Comparison of ENCODE assay signal across 13 cellular contexts in genomic region chr1:167564592-167564991, GRCh38. TPM values are rescaled to one million over a fixed set of nuclear protein-coding genes. Genes with fewer than 3 reads are reported as not detected.
DNase-seq lines count a peak whose midpoint lies in the region; ATAC-seq, FAIRE-seq and TF ChIP-seq lines count a peak whose summit lies in the region.
"Had no signal": no experiment of that assay in that cellular context is flagged by ENCODE, and none has a peak within 500 bp of the region (broad histone marks: within the 10 kb centered on the region; RNA-seq: fewer than 3 reads in every experiment).

No MANE protein-coding gene starts in this region.

- peak overlapping the region; percentile 17 to 66; a peak in 4 of 6 replicates for H3K27ac ChIP-seq in A549
- H3K27ac ChIP-seq in GM23338 (ENCODE audit: low read depth) = no peak overlapping the region
- H3K27ac ChIP-seq in OCI-LY7 (ENCODE audit: low read depth, low read length, poor library complexity, severe bottlenecking) = no peak overlapping the region
- peak overlapping the region; percentile 71 for H3K27ac ChIP-seq in epithelial cell of prostate
- H3K27ac ChIP-seq: SJCRH30 had no signal

- no peak for TF ChIP-seq CTCF in A549 (IDR thresholded peaks at IDR 0.05)
- no peak for TF ChIP-seq CTCF in GM23338 (conservative IDR thresholded peaks at IDR 0.05; ENCODE audit: low read depth in 2 of 2)
- no peak for TF ChIP-seq CTCF in OCI-LY7 (conservative IDR thresholded peaks at IDR 0.05; ENCODE audit: low read length)

- no peaks in the 10 kb centered on the region for H3K9me3 ChIP-seq in A549
- H3K9me3 ChIP-seq in OCI-LY7 (ENCODE audit: low read length) = no peaks in the 10 kb centered on the region
- H3K9me3 ChIP-seq: heart right ventricle, SJCRH30 had no signal

- H3K79me2 ChIP-seq in GM23338 (replicated peaks; ENCODE audit: insufficient read depth) (no peaks in the 10 kb centered on the region), OCI-LY7 (ENCODE audit: insufficient read depth, low read depth, low read length) (no peaks in the 10 kb centered on the region)

- ATAC-seq in A549 (peak; percentile 62 to 77; a peak in 4 of 6 replicates), GM23338 (peak; percentile 85), HG03175 (IDR thresholded peaks at IDR 0.05; ENCODE audit: unreplicated experiment) (no peak), HG03460 (IDR thresholded peaks at IDR 0.05; ENCODE audit: unreplicated experiment) (no peak)
- ATAC-seq: activated naive CD4-positive, alpha-beta T cell treated with anti-CD3 and anti-CD28 coated beads, Interleukin-2, amount 50 U/mL, for 72 hours had no signal

- no peaks in the 10 kb centered on the region for H3K9me3 Mint-ChIP-seq in GM23338
- H3K9me3 Mint-ChIP-seq: activated naive CD4-positive, alpha-beta T cell treated with anti-CD3 and anti-CD28 coated beads, Interleukin-2, amount 50 U/mL, for 72 hours had no signal

- no peaks in the 10 kb centered on the region for H3K9me2 ChIP-seq in GM23338 (ENCODE audit: insufficient read depth)
- no peaks in the 10 kb centered on the region for H3K9me2 ChIP-seq in OCI-LY7 (ENCODE audit: insufficient read depth, low read length)

- TF ChIP-seq EP300 in A549 (IDR thresholded peaks at IDR 0.05) = no peak

- no peak overlapping the region for H3K4me3 Mint-ChIP-seq in GM23338

- H3K4me2 ChIP-seq in A549 (peak overlapping the region; percentile 2; the same call in 1 of the 3 replicates), GM23338 (no peak overlapping the region), OCI-LY7 (ENCODE audit: low read length) (0 out of 2 replicates have a peak overlapping the region, but pooled peaks have one; percentile 1)

- DNase-seq in A549 (ENCODE audit: low read depth in 1 of 2, low spot score in 1 of 2) = peak in 1 of 2 experiments; percentile 15
- peak; percentile 45 for DNase-seq in GM23338 (ENCODE audit: low spot score)
- DNase-seq in OCI-LY7 (ENCODE audit: low spot score) = peak; percentile 44
- no peak for DNase-seq in epithelial cell of prostate (ENCODE audit: low read depth, low spot score)
- no peak for DNase-seq in NCI-H526 (lab: John Stamatoyannopoulos, UW)
- no peak for DNase-seq in NCI-H345 treated with DMSO at 0.1 percent for 48 hours (lab: John Stamatoyannopoulos, UW; ENCODE audit: unreplicated experiment)
- DNase-seq: effector CD4-positive, alpha-beta T cell; heart right ventricle had no signal

- H3K36me3 ChIP-seq in GM23338 (ENCODE audit: insufficient read depth) (no peaks in the 10 kb centered on the region), OCI-LY7 (ENCODE audit: insufficient read depth, low read length) (no peaks in the 10 kb centered on the region)
- H3K36me3 ChIP-seq: heart right ventricle, SJCRH30 had no signal

- peaks cover 13% of the 10 kb centered on the region; the same call in 2 of the 3 replicates for H3K4me1 Mint-ChIP-seq in GM23338

- FAIRE-seq in A549 (lab: Jason Lieb, UNC) = no peak

- H3K4me1 ChIP-seq in A549 = peaks cover 13% of the 10 kb centered on the region; the same call in 2 of the 3 replicates
- H3K4me1 ChIP-seq in GM23338 (ENCODE audit: insufficient read depth) = peaks cover 7% of the 10 kb centered on the region; the same call in 1 of the 2 replicates
- H3K4me1 ChIP-seq in OCI-LY7 (ENCODE audit: insufficient read depth, low read length, poor library complexity, severe bottlenecking) = peaks cover 48% of the 10 kb centered on the region
- H3K4me1 ChIP-seq: SJCRH30 had no signal

- H3K27me3 ChIP-seq in GM23338 (ENCODE audit: insufficient read depth) = no peaks in the 10 kb centered on the region
- H3K27me3 ChIP-seq: heart right ventricle, SJCRH30 had no signal

- no TSS peak for BruUV-seq in OCI-LY7 (replicated peaks; lab: Mats Ljungman, UMichigan)

- H3K4me3 ChIP-seq in A549 = no peak overlapping the region
- H3K4me3 ChIP-seq in GM23338 = no peak overlapping the region
- H3K4me3 ChIP-seq in OCI-LY7 (ENCODE audit: low read depth, low read length, poor library complexity, severe bottlenecking) = no peak overlapping the region
- H3K4me3 ChIP-seq: heart right ventricle, SJCRH30, skin epidermis had no signal

- TF ChIP-seq RAD21 in A549 (conservative IDR thresholded peaks at IDR 0.05 in 1 of 2, IDR thresholded peaks at IDR 0.05 in 1 of 2) = no peak

- H3K27ac Mint-ChIP-seq in GM23338 = peak overlapping the region; percentile 4; the same call in 1 of the 2 replicates

- peaks cover 1% of the 10 kb centered on the region for H3K27me3 Mint-ChIP-seq in GM23338 (ENCODE audit: insufficient read depth, low read depth, poor library complexity)

- H4K20me1 ChIP-seq in GM23338 (replicated peaks; ENCODE audit: insufficient read depth) (no peaks in the 10 kb centered on the region), OCI-LY7 (ENCODE audit: insufficient read depth, low read length) (no peaks in the 10 kb centered on the region)

- no peak for TF ChIP-seq POLR2A in A549 (IDR thresholded peaks at IDR 0.05; ENCODE audit: low read length)

- intact Hi-C loops in OCI-LY7 (cut with micrococcal nuclease; ENCODE audit: unreplicated experiment) = no loop called here

- CTCF ChIA-PET in A549 (lab: Yijun Ruan, JAX) (interaction anchor here (0.7 to 3.1 kb wide), 9 partner anchors 10 to 165 kb away, joined by 3 to 28 read pairs (median 4); partner anchors contain the start of gene CREG1), OCI-LY7 (lab: Charles Lee; ENCODE audit: unreplicated experiment) (interaction anchor here (0.6 to 1.5 kb wide), 5 partner anchors 9 to 1496 kb away, joined by 3 to 7 read pairs (median 3); partner anchors contain the start of gene CREG1)

- POLR2A ChIA-PET in A549 (lab: Yijun Ruan, JAX) (interaction anchor here (0.9 to 1.6 kb wide), 2 partner anchors 11 kb away, joined by 5 to 6 read pairs; partner anchors contain the start of gene CREG1), OCI-LY7 (lab: Charles Lee) (interaction anchor here (0.6 to 3.3 kb wide), 15 partner anchors 8 to 1003 kb away, joined by 3 to 22 read pairs (median 3); partner anchors contain the start of gene CREG1)

- no peaks in the 10 kb centered on the region for H3F3A ChIP-seq in GM23338 (replicated peaks; ENCODE audit: low read depth)

- WGBS in A549 (ENCODE audit: missing lambda C conversion rate) = 48% methylated on average over 2 of the region's 2 CpGs

- H3K36me3 Mint-ChIP-seq in GM23338 (ENCODE audit: low read depth) = no peaks in the 10 kb centered on the region
- H3K36me3 Mint-ChIP-seq: activated naive CD4-positive, alpha-beta T cell treated with anti-CD3 and anti-CD28 coated beads, Interleukin-2, amount 50 U/mL, for 72 hours had no signal

- H2AFZ ChIP-seq in GM23338 (peak overlapping the region; percentile 93), OCI-LY7 (ENCODE audit: low read length) (peak overlapping the region; percentile 33; the same call in 1 of the 2 replicates)

TF ChIP-seq in A549, 52 proteins besides CTCF, POLR2A, EP300 and RAD21:
- TF ChIP-seq JUNB (IDR thresholded peaks at IDR 0.05) (no peak), CEBPB (IDR thresholded peaks at IDR 0.05) (0 out of 4 replicates have a peak, but pooled peaks of 1 of the 2 experiments have one; percentile 14)

TF ChIP-seq in GM23338, 12 proteins besides CTCF, POLR2A, EP300 and RAD21 (continues in another document):
- TF ChIP-seq REST (IDR thresholded peaks at IDR 0.05; ENCODE audit: unreplicated experiment) = no peak
- TF ChIP-seq CREB1 (CRISPR knock-in tag; IDR thresholded peaks at IDR 0.05; ENCODE audit: low read depth) = no peak
- TF ChIP-seq NANOG (IDR thresholded peaks at IDR 0.05; ENCODE audit: borderline replicate concordance) = no peak
- no peak for TF ChIP-seq ZNF114 (CRISPR knock-in tag; IDR thresholded peaks at IDR 0.05)

RNA-seq across cellular contexts. Expression of gene CREG1, which starts 11.0 kb away (rescaled TPM):
- polyA plus RNA-seq in A549 (2011; rRNA removed) (129 and 132 TPM in 2 replicates), A549 (2017; fragmentation: RNase III; extraction: RNeasy Plus Mini Kit Qiagen cat#74134 plus additional on column Dnase treatment) (64.6 to 70.2 TPM (median 65.3 TPM) in 3 replicates), GM23338 (2016; fragmentation: Nextera tagmentation; extraction: Ambion mirVana) (16.7 and 21.2 TPM in 2 replicates)
- 39.0 and 55.6 TPM in 2 replicates for polyA plus RNA-seq in A549 (2012; cell fraction: cytosol; rRNA removed)
- polyA plus RNA-seq in A549 (2012; cell fraction: nucleus; rRNA removed) = 24.0 and 29.6 TPM in 2 replicates
- polyA minus RNA-seq in A549 (2011; rRNA and poly(A)+ RNA removed) = 20.5 and 23.4 TPM in 2 replicates
- 42.7 and 49.4 TPM in 2 replicates for total RNA-seq in GM23338 (2014; rRNA removed; shearing (Covaris generic))
- total RNA-seq in OCI-LY7 (2014; rRNA removed; shearing (Covaris generic)) = 36.0 and 52.2 TPM in 2 replicates
- 40.4 and 45.9 TPM in 2 replicates for total RNA-seq in OCI-LY7 (2022)

RNA-seq across cellular contexts. Expression of gene CD247, which starts 46.3 kb away (rescaled TPM):
- polyA plus RNA-seq in A549 (2011; rRNA removed) (0.27 and 0.30 TPM in 2 replicates), A549 (2017; fragmentation: RNase III; extraction: RNeasy Plus Mini Kit Qiagen cat#74134 plus additional on column Dnase treatment) (0.10 to 0.28 TPM (median 0.18 TPM) in 3 replicates), GM23338 (2016; fragmentation: Nextera tagmentation; extraction: Ambion mirVana) (1.2 and 1.6 TPM in 2 replicates)
- polyA plus RNA-seq in A549 (2012; cell fraction: cytosol; rRNA removed) = 0.40 and 0.49 TPM in 2 replicates
- polyA plus RNA-seq in A549 (2012; cell fraction: nucleus; rRNA removed) = 0.42 and 0.58 TPM in 2 replicates
- polyA minus RNA-seq in A549 (2011; rRNA and poly(A)+ RNA removed) = 0.37 TPM in 1 of 2 replicates, not detected in the other
- total RNA-seq in GM23338 (2014; rRNA removed; shearing (Covaris generic)) = 1.4 TPM in 1 of 2 replicates, not detected in the other
- 1.6 and 2.3 TPM in 2 replicates for total RNA-seq in OCI-LY7 (2014; rRNA removed; shearing (Covaris generic))
- 1.2 and 2.2 TPM in 2 replicates for total RNA-seq in OCI-LY7 (2022)

Comparison
In these comparisons a context has a peak if more than half of its experiments do, and no peak if none do; other contexts are left out.
1. ATAC-seq: peak in A549 (2 of 2) and GM23338 (single experiment); none in HG03175 (single experiment) and HG03460 (single experiment).
2. DNase-seq: peak in GM23338 (single experiment) and OCI-LY7 (single experiment); none in epithelial cell of prostate (single experiment), NCI-H526 (0 of 2) and NCI-H345 treated with DMSO at 0.1 percent for 48 hours (single experiment).
3. H3K27ac ChIP-seq: peak in A549 (2 of 2) and epithelial cell of prostate (single experiment); none in GM23338 (single experiment) and OCI-LY7 (single experiment).